Comparison of ENCODE assay signal across 13 cellular contexts in genomic region chr6:160378218-160378617, GRCh38. TPM values are rescaled to one million over a fixed set of nuclear protein-coding genes. Genes with fewer than 3 reads are reported as not detected.
DNase-seq lines count a peak whose midpoint lies in the region; ATAC-seq, FAIRE-seq and TF ChIP-seq lines count a peak whose summit lies in the region.
"Had no signal": no experiment of that assay in that cellular context is flagged by ENCODE, and none has a peak within 500 bp of the region (broad histone marks: within the 10 kb centered on the region; RNA-seq: fewer than 3 reads in every experiment).

No MANE protein-coding gene starts in this region.

- no peaks in the 10 kb centered on the region for H3K36me3 ChIP-seq in bronchial epithelial cell (ENCODE audit: control insufficient read depth, insufficient read depth, low read length)
- no peaks in the 10 kb centered on the region for H3K36me3 ChIP-seq in keratinocyte (ENCODE audit: control insufficient read depth in 2 of 2, extremely low read depth in 1 of 2, insufficient read depth in 2 of 2, low read length in 2 of 2)
- H3K36me3 ChIP-seq in thoracic aorta: no peaks in the 10 kb centered on the region

- H2AFZ ChIP-seq in keratinocyte (ENCODE audit: control insufficient read depth, low read length): no peak overlapping the region

- TF ChIP-seq CTCF in bronchial epithelial cell (IDR thresholded peaks at IDR 0.05; ENCODE audit: insufficient read depth, low read length, severe bottlenecking): no peak
- no peak for TF ChIP-seq CTCF in keratinocyte (optimal IDR thresholded peaks at IDR 0.05 in 1 of 3, IDR thresholded peaks at IDR 0.05 in 1 of 3, conservative IDR thresholded peaks at IDR 0.05 in 1 of 3; ENCODE audit: extremely low read depth in 1 of 3, insufficient read depth in 2 of 3, low read length in 3 of 3)
- no peak for TF ChIP-seq CTCF in thoracic aorta (IDR thresholded peaks at IDR 0.05)

- peaks cover 29% of the 10 kb centered on the region for H3K4me1 ChIP-seq in keratinocyte (ENCODE audit: control insufficient read depth, extremely low read depth, insufficient read depth, low read length)
- peaks cover 24 to 83% of the 10 kb centered on the region in 2 donors for H3K4me1 ChIP-seq in thoracic aorta (ENCODE audit: control insufficient read depth in 1 of 2, low read depth in 2 of 2)

- dilution Hi-C loops in keratinocyte (cut with MboI; ENCODE audit: extremely low pct_ligation_motif_present, low sequenced_read_pairs): no loop called here

- peak overlapping the region; percentile 93 for H3K27ac ChIP-seq in keratinocyte (ENCODE audit: control insufficient read depth, insufficient read depth, low read length)
- peak overlapping the region; percentile 54 to 73 for H3K27ac ChIP-seq in thoracic aorta

- H3K9me1 ChIP-seq in keratinocyte (ENCODE audit: control insufficient read depth, extremely low read depth, insufficient read depth, low read length): no peaks in the 10 kb centered on the region

- H3K4me2 ChIP-seq in keratinocyte (ENCODE audit: control insufficient read depth, extremely low read depth, insufficient read depth, low read depth, low read length): peak overlapping the region; percentile 66

- no peaks in the 10 kb centered on the region for H3K79me2 ChIP-seq in keratinocyte (ENCODE audit: control insufficient read depth, insufficient read depth, low read length)

- H3K9me3 ChIP-seq in keratinocyte (ENCODE audit: control insufficient read depth, low read depth, low read length): no peaks in the 10 kb centered on the region
- no peaks in the 10 kb centered on the region for H3K9me3 ChIP-seq in thoracic aorta

- H3K27me3 ChIP-seq in bronchial epithelial cell (ENCODE audit: control insufficient read depth, insufficient read depth, low read length) (no peaks in the 10 kb centered on the region), keratinocyte (ENCODE audit: control insufficient read depth, extremely low read depth, insufficient read depth, low read length) (no peaks in the 10 kb centered on the region), thoracic aorta (replicated peaks; ENCODE audit: insufficient read depth) (no peaks in the 10 kb centered on the region)

- ATAC-seq in thoracic aorta (ENCODE audit: insufficient number of reproducible peaks, low FRiP score, low read depth) (no peak), GM21723 (IDR thresholded peaks at IDR 0.05; ENCODE audit: unreplicated experiment) (no peak)

- no peaks in the 10 kb centered on the region for H4K20me1 ChIP-seq in keratinocyte (ENCODE audit: control insufficient read depth, extremely low read depth, insufficient read depth, low read length)

- DNase-seq in NCI-H1105 (lab: John Stamatoyannopoulos, UW): peak; percentile 23
- DNase-seq in bronchial epithelial cell (ENCODE audit: low read depth): peak; percentile 93
- DNase-seq in keratinocyte (ENCODE audit: low read depth, low spot score): no peak
- no peak for DNase-seq in thoracic aorta (ENCODE audit: low spot score)
- no peak for DNase-seq in HuH-7.5 (ENCODE audit: low spot score)
- DNase-seq in NCI-H2227 treated with DMSO at 0.1 percent for 48 hours (lab: John Stamatoyannopoulos, UW): no peak
- DNase-seq: AML-193, H9, IMR-90, Kasumi-1, NCI-H1436, NCI-H2081 had no signal

- no peak overlapping the region for H3K4me3 ChIP-seq in bronchial epithelial cell (ENCODE audit: low read depth, low read length)
- H3K4me3 ChIP-seq in keratinocyte (ENCODE audit: control insufficient read depth in 2 of 3, extremely low read depth in 1 of 3, insufficient read depth in 2 of 3, low read depth in 1 of 3, low read length in 3 of 3): peak overlapping the region in 1 of 3 experiments; percentile 31
- H3K4me3 ChIP-seq in thoracic aorta: no peak overlapping the region

- peak overlapping the region; percentile 34 for H3K9ac ChIP-seq in keratinocyte (ENCODE audit: control insufficient read depth, extremely low read depth, insufficient read depth, low read length)

- no peak for FAIRE-seq in bronchial epithelial cell (lab: Jason Lieb, UNC)
- peak; percentile 75 for FAIRE-seq in keratinocyte (lab: Jason Lieb, UNC)

RNA-seq across cellular contexts. Expression of gene SLC22A3, which starts 30.0 kb away (rescaled TPM):
- total RNA-seq in bronchial epithelial cell (8.2 and 8.6 TPM in 2 replicates), thoracic aorta (100 to 1,000 TPM in 1 of 2 donors, 10 to 100 TPM in 1; 91.5 to 144 TPM)
- polyA plus RNA-seq in keratinocyte: 1.8 to 3.1 TPM (median 1.9 TPM) in 3 replicates
- 2.3 TPM for polyA plus RNA-seq in keratinocyte (2011; ENCODE audit: low read depth)
- polyA plus RNA-seq in keratinocyte (2011; cell fraction: cytosol; rRNA removed): 1.3 and 1.8 TPM in 2 replicates
- polyA plus RNA-seq in keratinocyte (2011; cell fraction: nucleus; rRNA removed): 6.6 and 7.0 TPM in 2 replicates
- polyA plus RNA-seq in keratinocyte (2012; ENCODE audit: low replicate concordance): 1.6 and 7.3 TPM in 2 replicates
- polyA minus RNA-seq in keratinocyte: 1.6 to 2.1 TPM (median 1.7 TPM) in 3 replicates
- polyA minus RNA-seq in keratinocyte (2011; cell fraction: cytosol; rRNA and poly(A)+ RNA removed): 1.7 TPM
- polyA minus RNA-seq in keratinocyte (2011; cell fraction: nucleus; rRNA and poly(A)+ RNA removed): 2.1 and 3.7 TPM in 2 replicates
- total RNA-seq: IMR-90 had no signal
- polyA plus RNA-seq: IMR-90 had no signal

Comparison
In these comparisons a context has a peak if more than half of its experiments do, and no peak if none do; other contexts are left out.
1. DNase-seq: peak in NCI-H1105 (single experiment) and bronchial epithelial cell (single experiment); none in keratinocyte (single experiment), thoracic aorta (single experiment), HuH-7.5 (single experiment) and NCI-H2227 treated with DMSO at 0.1 percent for 48 hours (single experiment).